ENCODE assay signal across 22 cellular contexts in the genomic region with DNA sequence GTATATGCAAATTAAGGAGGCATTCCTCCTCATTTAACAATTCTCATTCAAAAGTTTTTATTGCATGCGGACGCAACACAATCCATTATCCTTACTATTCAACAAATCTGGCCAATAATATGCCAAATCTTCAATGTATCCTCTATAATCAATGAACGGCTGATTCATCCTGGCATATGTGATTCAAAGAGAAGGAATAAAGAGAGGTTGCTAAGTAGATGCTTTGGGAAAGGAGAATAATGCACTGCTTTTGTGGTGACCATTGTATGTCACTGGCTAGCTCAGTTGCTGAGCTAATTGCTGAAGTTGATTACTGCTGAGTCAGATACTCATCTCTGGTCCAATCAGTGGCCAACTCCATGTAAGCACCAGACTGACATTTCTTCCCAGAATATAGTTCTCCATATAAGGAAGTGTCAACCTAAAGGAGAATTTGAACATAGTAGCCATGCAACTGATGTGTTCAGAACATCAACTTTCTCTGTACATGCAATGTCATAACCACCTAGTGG.
DNase-seq lines count a peak whose midpoint lies in the region; ATAC-seq, FAIRE-seq and TF ChIP-seq lines count a peak whose summit lies in the region.
"Had no signal": no experiment of that assay in that cellular context is flagged by ENCODE, and none has a peak within 500 bp of the region (broad histone marks: within the 10 kb centered on the region; RNA-seq: fewer than 3 reads in every experiment).

No MANE protein-coding gene starts in this region.

- H3K27me3 Mint-ChIP-seq in neural crest cell (ENCODE audit: low read depth): no peaks in the 10 kb centered on the region
- H3K27me3 Mint-ChIP-seq in activated naive CD8-positive, alpha-beta T cell treated with anti-CD3 and anti-CD28 coated beads for 36 hours: no peaks in the 10 kb centered on the region
- no peaks in the 10 kb centered on the region for H3K27me3 Mint-ChIP-seq in activated T-cell treated with anti-CD3 and anti-CD28 coated beads, Interleukin-2, amount 50 U/mL, for 72 hours (ENCODE audit: low read depth)

- no peaks in the 10 kb centered on the region for H3K79me2 ChIP-seq in K562 (ENCODE audit: control insufficient read depth, insufficient read depth, low read length)

- dilution Hi-C loops in IMR-90 (cut with HindIII; ENCODE audit: low sequenced_read_pairs, unreplicated experiment): no loop called here

- in situ Hi-C loops in IMR-90 (cut with MboI; ENCODE audit: low sequenced_read_pairs): no loop called here
- in situ Hi-C loops in K562 (cut with MboI): no loop called here

- no peak overlapping the region for H2BK20ac ChIP-seq in IMR-90 (ENCODE audit: low read depth, low read length)

- 11% methylated on average over 3 of the region's 3 CpGs for WGBS in A549 (ENCODE audit: missing lambda C conversion rate)
- WGBS in IMR-90 (ENCODE audit: extremely low coverage in 2 of 2, insufficient read length in 1 of 2), 2 experiments: no CpG with 5 or more reads among the region's 3 CpGs
- WGBS in K562 (ENCODE audit: insufficient coverage, low coverage, missing lambda C conversion rate): 0% methylated on average over 3 of the region's 3 CpGs

- CTCF ChIA-PET in A549 (lab: Yijun Ruan, JAX) (no interaction called here), IMR-90 (lab: Yijun Ruan, JAX) (no interaction called here), K562 (lab: Yijun Ruan, JAX; ENCODE audit: low intra/inter-chr PET ratio) (no interaction called here)

- H3K4ac ChIP-seq in IMR-90 (ENCODE audit: low read depth, low read length): no peak overlapping the region

- no peak overlapping the region for H4K91ac ChIP-seq in IMR-90 (ENCODE audit: insufficient read depth, low read depth, low read length)

- H2AFZ ChIP-seq in IMR-90 (replicated peaks; ENCODE audit: low read length, poor library complexity): no peak overlapping the region
- H2AFZ ChIP-seq in K562 (ENCODE audit: low read depth, low read length): no peak overlapping the region
- H2AFZ ChIP-seq: GM23338 had no signal

- no peak for FAIRE-seq in A549 (lab: Jason Lieb, UNC)
- no peak for FAIRE-seq in K562 (lab: Jason Lieb, UNC)
- FAIRE-seq: D721Med, GM12892 had no signal

- peaks cover 28% of the 10 kb centered on the region for H3K36me3 Mint-ChIP-seq in neural crest cell (ENCODE audit: low read depth)
- H3K36me3 Mint-ChIP-seq in activated naive CD8-positive, alpha-beta T cell treated with anti-CD3 and anti-CD28 coated beads for 36 hours: no peaks in the 10 kb centered on the region
- no peaks in the 10 kb centered on the region for H3K36me3 Mint-ChIP-seq in activated T-cell treated with anti-CD3 and anti-CD28 coated beads, Interleukin-2, amount 50 U/mL, for 72 hours (ENCODE audit: insufficient read depth in 2 of 2)
- H3K36me3 Mint-ChIP-seq: CD8-positive, alpha-beta T cell had no signal

- H4K20me1 ChIP-seq in IMR-90 (ENCODE audit: insufficient read depth, low read length): no peaks in the 10 kb centered on the region
- H4K20me1 ChIP-seq in K562 (replicated peaks; ENCODE audit: control insufficient read depth, insufficient read depth, low read length): no peaks in the 10 kb centered on the region

- H2AK9ac ChIP-seq in IMR-90 (replicated peaks; ENCODE audit: low read depth, low read length, poor library complexity): no peak overlapping the region

- DNase-seq in A549 (ENCODE audit: low read depth in 1 of 2, low spot score in 1 of 2) (no peak), IMR-90 (no peak), K562 (ENCODE audit: extremely low read depth in 1 of 4, low spot score in 3 of 4) (no peak), neural crest cell (ENCODE audit: low read depth, low spot score) (no peak)
- no peak for DNase-seq in activated CD8-positive, alpha-beta memory T cell treated with anti-CD3 and anti-CD28 coated beads, Interleukin-2, amount 50 U/mL, for 4 hours
- no peak for DNase-seq in activated naive CD8-positive, alpha-beta T cell treated with anti-CD3 and anti-CD28 coated beads for 36 hours
- DNase-seq in activated T-cell treated with anti-CD3 and anti-CD28 coated beads, Interleukin-2, amount 50 U/mL, for 72 hours: no peak
- DNase-seq: BE2C; CD8-positive, alpha-beta T cell; COR-L47; DMS153; DMS79 treated with DMSO at 0.1 percent for 48 hours; EL; GDM1; HCEC 1CT; HFFc6; KG1 had no signal

- H3K36me3 ChIP-seq in IMR-90 (ENCODE audit: control insufficient read depth, insufficient read depth, low read length) (no peaks in the 10 kb centered on the region), K562 (ENCODE audit: control insufficient read depth, insufficient read depth, low read length) (no peaks in the 10 kb centered on the region)
- H3K36me3 ChIP-seq: BE2C had no signal

- H3K27me3 ChIP-seq in IMR-90 (ENCODE audit: control insufficient read depth, insufficient read depth, low read length) (no peaks in the 10 kb centered on the region), K562 (ENCODE audit: control insufficient read depth in 2 of 2, insufficient read depth in 2 of 2, low read length in 2 of 2) (no peaks in the 10 kb centered on the region)
- H3K27me3 ChIP-seq: BE2C had no signal

- H3K23ac ChIP-seq in IMR-90 (ENCODE audit: low read depth, low read length): no peak overlapping the region

- H2AK5ac ChIP-seq in IMR-90 (ENCODE audit: low read depth, low read length): no peak overlapping the region

- H3K18ac ChIP-seq in IMR-90 (ENCODE audit: low read depth, low read length): no peak overlapping the region

- H3K27ac ChIP-seq in A549 (no peak overlapping the region), IMR-90 (ENCODE audit: insufficient read depth, low read length) (no peak overlapping the region), K562 (ENCODE audit: extremely low read depth, low read depth, low read length) (no peak overlapping the region)
- H3K27ac ChIP-seq: C4-2B, HL-60 had no signal

- H2BK15ac ChIP-seq in IMR-90 (ENCODE audit: low read depth, low read length): no peak overlapping the region

- no peak overlapping the region for H3K56ac ChIP-seq in IMR-90 (ENCODE audit: extremely low read depth, insufficient read depth, low read length)

- TF ChIP-seq RAD21 in A549 (conservative IDR thresholded peaks at IDR 0.05 in 1 of 2, IDR thresholded peaks at IDR 0.05 in 1 of 2): no peak
- TF ChIP-seq RAD21 in IMR-90 (IDR thresholded peaks at IDR 0.05; ENCODE audit: low read length): no peak
- no peak for TF ChIP-seq RAD21 in K562 (CRISPR knock-in tag; conservative IDR thresholded peaks at IDR 0.05 in 1 of 2, IDR thresholded peaks at IDR 0.05 in 1 of 2)

- H2BK5ac ChIP-seq in IMR-90 (ENCODE audit: low read depth, low read length, poor library complexity, severe bottlenecking): no peak overlapping the region

- intact Hi-C loops in IMR-90 (cut with micrococcal nuclease) (no loop called here), K562 (cut with micrococcal nuclease) (no loop called here)

- ATAC-seq in A549 (no peak), IMR-90 (ENCODE audit: low read depth) (no peak), K562 (no peak)
- ATAC-seq in activated T-cell treated with anti-CD3 and anti-CD28 coated beads, Interleukin-2, amount 50 U/mL, for 72 hours (replicated peaks in 1 of 2): no peak
- ATAC-seq: CD8-positive, alpha-beta T cell; GM23338 had no signal

- H4K8ac ChIP-seq in IMR-90 (ENCODE audit: low read depth in 2 of 2, low read length in 2 of 2): no peak overlapping the region

- H3K4me3 ChIP-seq in A549 (no peak overlapping the region), IMR-90 (ENCODE audit: insufficient read depth, low read depth, low read length) (no peak overlapping the region), K562 (no peak overlapping the region)
- H3K4me3 ChIP-seq: GM23338 had no signal

- H3K9me3 ChIP-seq in A549 (no peaks in the 10 kb centered on the region), IMR-90 (ENCODE audit: control insufficient read depth, insufficient read depth, low read length) (no peaks in the 10 kb centered on the region), K562 (replicated peaks; ENCODE audit: control insufficient read depth, insufficient read depth, low read depth, low read length) (no peaks in the 10 kb centered on the region)
- H3K9me3 ChIP-seq: BE2C had no signal

- TF ChIP-seq EP300 in A549 (IDR thresholded peaks at IDR 0.05) (no peak), K562 (IDR thresholded peaks at IDR 0.05; ENCODE audit: low read length) (no peak)

- H3K4me1 ChIP-seq in A549: no peaks in the 10 kb centered on the region
- H3K4me1 ChIP-seq in IMR-90 (ENCODE audit: control insufficient read depth, insufficient read depth, low read length): no peaks in the 10 kb centered on the region
- H3K4me1 ChIP-seq in K562 (replicated peaks in 1 of 2; ENCODE audit: control insufficient read depth in 2 of 2, insufficient read depth in 2 of 2, low read length in 2 of 2): no peaks in the 10 kb centered on the region
- H3K4me1 ChIP-seq: BE2C had no signal

- no peak overlapping the region for H4K5ac ChIP-seq in IMR-90 (ENCODE audit: low read depth, low read length)

- TF ChIP-seq POLR2A in A549 (IDR thresholded peaks at IDR 0.05; ENCODE audit: low read length) (no peak), IMR-90 (IDR thresholded peaks at IDR 0.05; ENCODE audit: low read depth, low read length) (no peak), K562 (conservative IDR thresholded peaks at IDR 0.05) (no peak)

- H3K79me1 ChIP-seq in IMR-90 (ENCODE audit: low read depth in 1 of 2, low read length in 2 of 2): no peaks in the 10 kb centered on the region

- no peak overlapping the region for H2BK120ac ChIP-seq in IMR-90 (ENCODE audit: low read depth, low read length)

- POLR2A ChIA-PET in A549 (lab: Yijun Ruan, JAX): no interaction called here
- POLR2A ChIA-PET in IMR-90 (lab: Charles Lee; ENCODE audit: unreplicated experiment): no interaction called here
- POLR2A ChIA-PET in K562 (lab: Yijun Ruan, JAX): no interaction called here

- H3K9me3 Mint-ChIP-seq in neural crest cell: peaks cover 36% of the 10 kb centered on the region
- H3K9me3 Mint-ChIP-seq in activated naive CD8-positive, alpha-beta T cell treated with anti-CD3 and anti-CD28 coated beads for 36 hours: peaks cover 2% of the 10 kb centered on the region
- peaks cover 2 to 6% of the 10 kb centered on the region in 2 donors for H3K9me3 Mint-ChIP-seq in activated T-cell treated with anti-CD3 and anti-CD28 coated beads, Interleukin-2, amount 50 U/mL, for 72 hours
- H3K9me3 Mint-ChIP-seq: CD8-positive, alpha-beta T cell; GM23338 had no signal

- H3K4me3 Mint-ChIP-seq in neural crest cell: peak overlapping the region; percentile 21
- H3K4me3 Mint-ChIP-seq in activated naive CD8-positive, alpha-beta T cell treated with anti-CD3 and anti-CD28 coated beads for 36 hours: no peak overlapping the region
- no peak overlapping the region for H3K4me3 Mint-ChIP-seq in activated T-cell treated with anti-CD3 and anti-CD28 coated beads, Interleukin-2, amount 50 U/mL, for 72 hours
- H3K4me3 Mint-ChIP-seq: CD8-positive, alpha-beta T cell; GM23338; HFFc6 had no signal

- H3K4me2 ChIP-seq in A549: no peak overlapping the region
- H3K4me2 ChIP-seq in IMR-90 (ENCODE audit: low read depth, low read length): no peak overlapping the region
- H3K4me2 ChIP-seq in K562 (ENCODE audit: insufficient read depth, low read length): no peak overlapping the region
- H3K4me2 ChIP-seq: GM23338 had no signal

- no peak overlapping the region for H3K14ac ChIP-seq in IMR-90 (replicated peaks; ENCODE audit: low read depth, low read length)

- no peak overlapping the region for H3K9ac ChIP-seq in IMR-90 (ENCODE audit: low read depth, low read length)
- H3K9ac ChIP-seq in K562 (ENCODE audit: insufficient read depth in 1 of 2, low read depth in 2 of 2, low read length in 2 of 2): no peak overlapping the region

- peaks cover 43% of the 10 kb centered on the region for H3K4me1 Mint-ChIP-seq in neural crest cell
- no peaks in the 10 kb centered on the region for H3K4me1 Mint-ChIP-seq in activated naive CD8-positive, alpha-beta T cell treated with anti-CD3 and anti-CD28 coated beads for 36 hours
- no peaks in the 10 kb centered on the region for H3K4me1 Mint-ChIP-seq in activated T-cell treated with anti-CD3 and anti-CD28 coated beads, Interleukin-2, amount 50 U/mL, for 72 hours (ENCODE audit: low read depth)

- no peak for TF ChIP-seq CTCF in A549 (IDR thresholded peaks at IDR 0.05)
- no peak for TF ChIP-seq CTCF in IMR-90 (conservative IDR thresholded peaks at IDR 0.05; ENCODE audit: low read depth, low read length)
- no peak for TF ChIP-seq CTCF in K562 (IDR thresholded peaks at IDR 0.05 in 2 of 3, conservative IDR thresholded peaks at IDR 0.05 in 1 of 3; ENCODE audit: insufficient read depth in 2 of 3, low read depth in 1 of 3, low read length in 3 of 3)
- no peak for TF ChIP-seq CTCF in neural crest cell (conservative IDR thresholded peaks at IDR 0.05)

- no TSS peak for BruUV-seq in IMR-90 (replicated peaks; lab: Mats Ljungman, UMichigan)
- BruUV-seq in K562 (replicated peaks; lab: Mats Ljungman, UMichigan): no TSS peak

- H3K27ac Mint-ChIP-seq in neural crest cell (ENCODE audit: unreplicated experiment): no peak overlapping the region
- H3K27ac Mint-ChIP-seq in activated naive CD8-positive, alpha-beta T cell treated with anti-CD3 and anti-CD28 coated beads for 36 hours: no peak overlapping the region
- H3K27ac Mint-ChIP-seq in activated T-cell treated with anti-CD3 and anti-CD28 coated beads, Interleukin-2, amount 50 U/mL, for 72 hours: no peak overlapping the region
- H3K27ac Mint-ChIP-seq: CD8-positive, alpha-beta T cell; HFFc6 had no signal

- H3K9me1 ChIP-seq in IMR-90 (ENCODE audit: insufficient read depth, low read length): no peaks in the 10 kb centered on the region
- H3K9me1 ChIP-seq in K562 (ENCODE audit: control insufficient read depth, insufficient read depth, low read length): no peaks in the 10 kb centered on the region

Comparison
In these comparisons a context has a peak if more than half of its experiments do, and no peak if none do; other contexts are left out.
1. Of the 35 proteins assayed by ChIP-seq in both K562 and A549: peak only in K562: none; only in A549: MAFK; in both: none; in neither: 34.